Comparison of ENCODE assay signal across 8 cellular contexts in genomic region chr7:150370612-150371071, GRCh38. TPM values are rescaled to one million over a fixed set of nuclear protein-coding genes. Genes with fewer than 3 reads are reported as not detected.
A peak's percentile ranks its signal among the peaks of the same experiment; 100 is the strongest.
DNase-seq lines count a peak whose midpoint lies in the region; ATAC-seq and TF ChIP-seq lines count a peak whose summit lies in the region.

No MANE protein-coding gene starts in this region.

- H3K9me3 ChIP-seq in Panc1 (ENCODE audit: control insufficient read depth, insufficient read depth, low read depth, low read length) (no peaks in the 10 kb centered on the region), sigmoid colon (no peaks in the 10 kb centered on the region)

- intact Hi-C loops in Panc1 (cut with micrococcal nuclease; ENCODE audit: unreplicated experiment) (no loop called here), sigmoid colon (cut with DNase I) (loop anchor here (1.0 to 10.0 kb wide), 2 partner anchors 8 to 594 kb away; no protein-coding TSS in a partner anchor)

- no peak for TF ChIP-seq POLR2A in sigmoid colon (IDR thresholded peaks at IDR 0.05)

- POLR2A ChIA-PET in Panc1 (lab: Charles Lee) = no interaction called here

- BruUV-seq in Panc1 (replicated peaks; lab: Mats Ljungman, UMichigan) = TSS peak; percentile 56

- TF ChIP-seq EP300 in sigmoid colon (IDR thresholded peaks at IDR 0.05) = no peak

- H3K4me3 ChIP-seq in GM06990 (replicated peaks; ENCODE audit: low read depth, low read length) = peak overlapping the region; percentile 100; the same call in 1 of the 2 replicates
- H3K4me3 ChIP-seq in Panc1 (ENCODE audit: low read depth in 2 of 2, low read length in 2 of 2) = peak overlapping the region; percentile 96 to 97
- H3K4me3 ChIP-seq in sigmoid colon = no peak overlapping the region

- 19 to 62% methylated on average over 3 of the region's 3 CpGs for WGBS in sigmoid colon, 2 donors

- H3K27me3 ChIP-seq in GM06990 (replicated peaks; ENCODE audit: control insufficient read depth, insufficient read depth, low read length) (no peaks in the 10 kb centered on the region), Panc1 (ENCODE audit: control insufficient read depth, insufficient read depth, low read length) (no peaks in the 10 kb centered on the region), sigmoid colon (no peaks in the 10 kb centered on the region)

- H3K27ac ChIP-seq in Panc1 (ENCODE audit: low read length) (peak overlapping the region; percentile 99), sigmoid colon (peak overlapping the region; percentile 92 to 97 (median 95))

- H3K4me1 ChIP-seq in Panc1 (ENCODE audit: control insufficient read depth, insufficient read depth, low read length) = peaks cover 50% of the 10 kb centered on the region
- H3K4me1 ChIP-seq in sigmoid colon = peaks cover 0 to 46% (median 39%) of the 10 kb centered on the region in 4 donors

- in situ Hi-C loops in Panc1 (cut with HindIII; ENCODE audit: low pct_unique_long_range_greater_than_20kb, low sequenced_read_pairs) = no loop called here

- H3K36me3 ChIP-seq in GM06990 (ENCODE audit: control insufficient read depth, insufficient read depth, low read length) (peaks cover 27% of the 10 kb centered on the region), Panc1 (ENCODE audit: control insufficient read depth, insufficient read depth, low read length) (peaks cover 9% of the 10 kb centered on the region), sigmoid colon (peaks cover 0 to 47% (median 19%) of the 10 kb centered on the region in 4 donors)

- TF ChIP-seq CTCF in GM06990 (IDR thresholded peaks at IDR 0.05; ENCODE audit: insufficient read depth, low read length, poor library complexity, severe bottlenecking) = no peak
- no peak for TF ChIP-seq CTCF in Panc1 (IDR thresholded peaks at IDR 0.05)
- TF ChIP-seq CTCF in sigmoid colon (IDR thresholded peaks at IDR 0.05) = no peak

- DNase-seq in GM06990 (ENCODE audit: extremely low read depth, insufficient read length) = no peak
- no peak for DNase-seq in Panc1 (ENCODE audit: low read depth, low spot score)
- DNase-seq in sigmoid colon = no peak
- no peak for DNase-seq in OCI-M2 (lab: John Stamatoyannopoulos, UW; ENCODE audit: unreplicated experiment)
- DNase-seq in NCI-H524 (lab: John Stamatoyannopoulos, UW) = no peak

- ATAC-seq in Panc1 (no peak), esophagus mucosa (peak; percentile 37), HG02870 (IDR thresholded peaks at IDR 0.05; ENCODE audit: unreplicated experiment) (no peak), GM18519 (IDR thresholded peaks at IDR 0.05; ENCODE audit: low FRiP score, unreplicated experiment) (no peak)

- CTCF ChIA-PET in Panc1 (lab: Charles Lee) = no interaction called here

RNA-seq across cellular contexts. Expression of gene REPIN1, which starts 2.0 kb away (rescaled TPM):
- total RNA-seq in Panc1 (2021; ENCODE audit: unreplicated experiment) (209 TPM), esophagus mucosa (44.9 TPM), sigmoid colon (10 to 100 TPM; 56.3 to 63.7 (median 57.0) TPM)
- polyA plus RNA-seq in Panc1 (2012; ENCODE audit: insufficient read length) = 158 TPM
- 100 to 1,000 TPM in 1 of 3 donors, 10 to 100 TPM in 2; 50.9 to 131 (median 52.3) TPM for polyA plus RNA-seq in sigmoid colon

RNA-seq across cellular contexts. Expression of gene ZNF775, which starts 8.5 kb away (rescaled TPM):
- total RNA-seq in Panc1 (2021; ENCODE audit: unreplicated experiment) = 14.7 TPM
- 14.8 TPM for polyA plus RNA-seq in Panc1 (2012; ENCODE audit: insufficient read length)
- total RNA-seq in esophagus mucosa = 1.3 TPM
- total RNA-seq in sigmoid colon = 10 to 100 TPM in 1 of 4 donors, 1 to 10 TPM in 3; 6.1 to 10.7 (median 6.9) TPM
- 1 to 10 TPM; 3.0 to 6.1 (median 5.4) TPM for polyA plus RNA-seq in sigmoid colon

RNA-seq across cellular contexts. Expression of gene RARRES2, which starts 29.2 kb away (rescaled TPM):
- 1.1 TPM for total RNA-seq in Panc1 (2021; ENCODE audit: unreplicated experiment)
- polyA plus RNA-seq in Panc1 (2012; ENCODE audit: insufficient read length) = not detected
- 7.5 TPM for total RNA-seq in esophagus mucosa
- total RNA-seq in sigmoid colon = 100 to 1,000 TPM; 257 to 447 (median 388) TPM
- polyA plus RNA-seq in sigmoid colon = 100 to 1,000 TPM in 2 of 3 donors, 10 to 100 TPM in 1; 28.9 to 289 (median 132) TPM

RNA-seq across cellular contexts. Expression of gene ACTR3C, which starts 47.3 kb away (rescaled TPM):
- total RNA-seq in Panc1 (2021; ENCODE audit: unreplicated experiment) (6.5 TPM), esophagus mucosa (6.1 TPM), sigmoid colon (10 to 100 TPM in 1 of 4 donors, 1 to 10 TPM in 3; 2.9 to 13.3 (median 8.3) TPM)
- polyA plus RNA-seq in Panc1 (2012; ENCODE audit: insufficient read length) = 2.8 TPM
- polyA plus RNA-seq in sigmoid colon = 10 to 100 TPM in 1 of 3 donors, 1 to 10 TPM in 2; 3.6 to 12.4 (median 5.3) TPM

RNA-seq across cellular contexts. Expression of gene LRRC61, which starts 47.5 kb away (rescaled TPM):
- total RNA-seq in Panc1 (2021; ENCODE audit: unreplicated experiment) (13.8 TPM), esophagus mucosa (9.6 TPM), sigmoid colon (10 to 100 TPM; 10.3 to 14.0 (median 11.0) TPM)
- polyA plus RNA-seq in Panc1 (2012; ENCODE audit: insufficient read length) = 24.0 TPM
- polyA plus RNA-seq in sigmoid colon = 10 to 100 TPM in 2 of 3 donors, 1 to 10 TPM in 1; 4.4 to 18.6 (median 10.8) TPM

Comparison
In these comparisons a context has a peak if more than half of its experiments do, and no peak if none do; other contexts are left out.
1. H3K4me3 ChIP-seq: peak in GM06990 (single experiment) and Panc1 (2 of 2); none in sigmoid colon (0 of 4).
2. RNA of gene RARRES2, which starts 29.2 kb away (total RNA-seq): 257 to 447 TPM in sigmoid colon; 7.5 TPM in esophagus mucosa (single experiment) and 1.1 TPM in Panc1 (single experiment); every median in the first group is over 10 times any median in the second.